Comparison of ENCODE assay signal across 20 cellular contexts in the genomic region with DNA sequence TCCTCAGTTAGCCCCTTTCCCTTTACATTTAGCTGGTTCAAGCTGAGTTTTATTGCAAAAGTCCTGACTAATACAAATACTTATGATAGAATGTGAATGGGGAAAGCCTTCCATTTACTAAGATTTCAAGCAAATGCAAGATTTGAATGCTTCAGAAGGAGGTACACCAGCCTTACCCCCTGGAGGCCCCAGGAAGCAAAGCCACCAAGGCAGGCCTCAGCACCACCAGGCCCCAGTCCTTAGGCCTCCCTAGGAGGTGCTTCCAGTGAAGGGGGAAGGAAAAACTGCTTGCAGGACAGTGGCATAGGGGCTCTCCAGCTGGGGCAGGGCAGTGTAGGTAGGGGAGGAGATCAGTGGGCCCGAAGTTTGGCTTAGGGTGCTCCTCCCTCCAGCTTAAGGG. TPM values are rescaled to one million over a fixed set of nuclear protein-coding genes. Genes with fewer than 3 reads are reported as not detected.
DNase-seq lines count a peak whose midpoint lies in the region; ATAC-seq and TF ChIP-seq lines count a peak whose summit lies in the region.
"Had no signal": no experiment of that assay in that cellular context is flagged by ENCODE, and none has a peak within 500 bp of the region (broad histone marks: within the 10 kb centered on the region; RNA-seq: fewer than 3 reads in every experiment).

No MANE protein-coding gene starts in this region.

- no peaks in the 10 kb centered on the region for H3K27me3 Mint-ChIP-seq in natural killer cell treated with Interleukin-12 subunit alpha and Interleukin-12 subunit beta and Interleukin-15 and Interleukin-18, amount 100 ng/mL, for 72 hours
- H3K27me3 Mint-ChIP-seq in natural killer cell (ENCODE audit: low read depth in 2 of 2) (no peaks in the 10 kb centered on the region), T-helper 17 cell (no peaks in the 10 kb centered on the region)
- H3K27me3 Mint-ChIP-seq: stimulated activated naive CD8-positive, alpha-beta T cell treated with anti-CD3 and anti-CD28 coated beads, Interleukin-15, amount 100 ng/mL, for 72 hours had no signal

- intact Hi-C loops in natural killer cell (cut with micrococcal nuclease) (no loop called here), left ventricle myocardium superior (cut with micrococcal nuclease) (no loop called here)

- no peaks in the 10 kb centered on the region for H3K9me3 ChIP-seq in T-helper 17 cell (ENCODE audit: control insufficient read depth, low read length, poor library complexity, severe bottlenecking)
- H3K9me3 ChIP-seq: left ventricle myocardium inferior, mucosa of descending colon, SK-N-SH had no signal

- no peak for DNase-seq in natural killer cell treated with Interleukin-12 subunit alpha and Interleukin-12 subunit beta and Interleukin-15 and Interleukin-18, amount 100 ng/mL, for 72 hours (ENCODE audit: low spot score)
- DNase-seq in natural killer cell (no peak), T-helper 17 cell (no peak), foreskin keratinocyte (no peak), left ventricle myocardium superior (no peak), nucleus accumbens (lab: John Stamatoyannopoulos, UW) (no peak)
- DNase-seq in stimulated activated naive CD8-positive, alpha-beta T cell treated with anti-CD3 and anti-CD28 coated beads, Interleukin-15, Interleukin-2, amounts not matched to agents 100 U/mL and 50 U/mL, for 24 hours, result no peak
- DNase-seq: cortex of kidney; left ventricle myocardium inferior; mucosa of descending colon; NCI-H1092 treated with DMSO at 0.1 percent for 48 hours; NCI-H510A; SK-N-SH; stimulated activated CD4-positive, alpha-beta T cell treated with anti-CD3 and anti-CD28 coated beads, Interleukin-4, amount 100 ng/mL, for 24 hours; stimulated activated naive CD8-positive, alpha-beta T cell treated with anti-CD3 and anti-CD28 coated beads, Interleukin-15, amount 100 ng/mL, for 72 hours; trophoblast cell had no signal

- no peak overlapping the region for H3K4me3 Mint-ChIP-seq in natural killer cell treated with Interleukin-12 subunit alpha and Interleukin-12 subunit beta and Interleukin-15 and Interleukin-18, amount 100 ng/mL, for 72 hours
- H3K4me3 Mint-ChIP-seq in natural killer cell, result no peak overlapping the region
- H3K4me3 Mint-ChIP-seq in T-helper 17 cell, result no peak overlapping the region
- H3K4me3 Mint-ChIP-seq: activated naive CD4-positive, alpha-beta T cell treated with anti-CD3 and anti-CD28 coated beads for 36 hours; stimulated activated naive CD8-positive, alpha-beta T cell treated with anti-CD3 and anti-CD28 coated beads, Interleukin-15, amount 100 ng/mL, for 72 hours had no signal

- ATAC-seq in natural killer cell treated with Interleukin-12 subunit alpha and Interleukin-12 subunit beta and Interleukin-15 and Interleukin-18, amount 100 ng/mL, for 72 hours, result peak; percentile 42 to 53
- ATAC-seq in natural killer cell (no peak), T-helper 17 cell (no peak), foreskin keratinocyte (no peak), left ventricle myocardium superior (no peak), HG02610 (IDR thresholded peaks at IDR 0.05; ENCODE audit: unreplicated experiment) (no peak)
- no peak for ATAC-seq in stimulated activated naive CD8-positive, alpha-beta T cell treated with anti-CD3 and anti-CD28 coated beads, Interleukin-15, Interleukin-2, amounts not matched to agents 100 U/mL and 50 U/mL, for 24 hours
- ATAC-seq: mucosa of descending colon had no signal

- no peaks in the 10 kb centered on the region for H3K9me3 Mint-ChIP-seq in natural killer cell treated with Interleukin-12 subunit alpha and Interleukin-12 subunit beta and Interleukin-15 and Interleukin-18, amount 100 ng/mL, for 72 hours
- no peaks in the 10 kb centered on the region for H3K9me3 Mint-ChIP-seq in natural killer cell
- H3K9me3 Mint-ChIP-seq: activated naive CD4-positive, alpha-beta T cell treated with anti-CD3 and anti-CD28 coated beads for 36 hours; stimulated activated naive CD8-positive, alpha-beta T cell treated with anti-CD3 and anti-CD28 coated beads, Interleukin-15, amount 100 ng/mL, for 72 hours had no signal

- H3K27me3 ChIP-seq in foreskin keratinocyte, result no peaks in the 10 kb centered on the region
- H3K27me3 ChIP-seq: cardiac muscle cell had no signal

- peak overlapping the region; percentile 34 for H3K27ac ChIP-seq in foreskin keratinocyte
- H3K27ac ChIP-seq: C4-2B, cardiac muscle cell, left ventricle myocardium inferior had no signal

- peak overlapping the region; percentile 28 to 64 for H3K27ac Mint-ChIP-seq in natural killer cell treated with Interleukin-12 subunit alpha and Interleukin-12 subunit beta and Interleukin-15 and Interleukin-18, amount 100 ng/mL, for 72 hours
- H3K27ac Mint-ChIP-seq in natural killer cell (no peak overlapping the region), T-helper 17 cell (peak overlapping the region; percentile 61)
- H3K27ac Mint-ChIP-seq: activated naive CD4-positive, alpha-beta T cell treated with anti-CD3 and anti-CD28 coated beads for 36 hours; stimulated activated naive CD8-positive, alpha-beta T cell treated with anti-CD3 and anti-CD28 coated beads, Interleukin-15, amount 100 ng/mL, for 72 hours had no signal

- no peak for TF ChIP-seq CTCF in natural killer cell (IDR thresholded peaks at IDR 0.05)
- no peak for TF ChIP-seq CTCF in foreskin keratinocyte (conservative IDR thresholded peaks at IDR 0.05)

- H3K4me1 Mint-ChIP-seq in natural killer cell treated with Interleukin-12 subunit alpha and Interleukin-12 subunit beta and Interleukin-15 and Interleukin-18, amount 100 ng/mL, for 72 hours (ENCODE audit: low read depth in 2 of 2), result peaks cover 7 to 9% of the 10 kb centered on the region in 2 donors
- H3K4me1 Mint-ChIP-seq in natural killer cell (peaks cover 5 to 8% of the 10 kb centered on the region in 2 donors), T-helper 17 cell (peaks cover 6% of the 10 kb centered on the region)

- no peaks in the 10 kb centered on the region for H3K36me3 Mint-ChIP-seq in natural killer cell treated with Interleukin-12 subunit alpha and Interleukin-12 subunit beta and Interleukin-15 and Interleukin-18, amount 100 ng/mL, for 72 hours
- no peaks in the 10 kb centered on the region for H3K36me3 Mint-ChIP-seq in natural killer cell
- H3K36me3 Mint-ChIP-seq in T-helper 17 cell (ENCODE audit: low read depth), result no peaks in the 10 kb centered on the region

- H3K4me1 ChIP-seq in foreskin keratinocyte, result peaks cover 6% of the 10 kb centered on the region

RNA-seq across cellular contexts. Expression of a gene that starts 7.3 kb away (rescaled TPM):
- 100 to 1,000 TPM in 1 of 2 donors, 10 to 100 TPM in 1; 93.1 to 112 TPM for total RNA-seq in natural killer cell treated with Interleukin-12 subunit alpha and Interleukin-12 subunit beta and Interleukin-15 and Interleukin-18, amount 100 ng/mL, for 72 hours
- total RNA-seq in natural killer cell, result 10 to 100 TPM; 33.4 to 48.2 (median 33.8) TPM
- total RNA-seq in T-helper 17 cell, result 10 to 100 TPM; 26.3 to 27.9 TPM
- total RNA-seq in foreskin keratinocyte, result 26.6 and 28.3 TPM in 2 replicates
- polyA plus RNA-seq in foreskin keratinocyte, result 18.4 and 22.6 TPM in 2 replicates
- 20.2 TPM for total RNA-seq in left ventricle myocardium superior

Comparison
In these comparisons a context has a peak if more than half of its experiments do, and no peak if none do; other contexts are left out.
1. ATAC-seq: peak in natural killer cell treated with Interleukin-12 subunit alpha and Interleukin-12 subunit beta and Interleukin-15 and Interleukin-18, amount 100 ng/mL, for 72 hours (2 of 2); none in natural killer cell (0 of 3), T-helper 17 cell (single experiment), foreskin keratinocyte (single experiment), left ventricle myocardium superior (single experiment), HG02610 (single experiment) and stimulated activated naive CD8-positive, alpha-beta T cell treated with anti-CD3 and anti-CD28 coated beads, Interleukin-15, Interleukin-2, amounts not matched to agents 100 U/mL and 50 U/mL, for 24 hours (single experiment).
2. H3K27ac Mint-ChIP-seq: peak in natural killer cell treated with Interleukin-12 subunit alpha and Interleukin-12 subunit beta and Interleukin-15 and Interleukin-18, amount 100 ng/mL, for 72 hours (2 of 2) and T-helper 17 cell (single experiment); none in natural killer cell (0 of 2).